In genomic region chr7:30159698-30160143, GRCh38 we compare ENCODE assay signal across 1 cellular context.
TF ChIP-seq lines count a peak whose summit lies in the region.

No MANE protein-coding gene starts in this region.

TF ChIP-seq in HepG2, 621 proteins besides CTCF, POLR2A, EP300 and RAD21 (continued from another document):
- TF ChIP-seq SKIL (CRISPR knock-in tag; IDR thresholded peaks at IDR 0.05; ENCODE audit: borderline replicate concordance), result peak; percentile 76
- no peak for TF ChIP-seq MTF2 (CRISPR knock-in tag; IDR thresholded peaks at IDR 0.05; ENCODE audit: borderline replicate concordance)
- no peak for TF ChIP-seq ZFX (CRISPR knock-in tag; IDR thresholded peaks at IDR 0.05; ENCODE audit: low read depth)
- no peak for TF ChIP-seq ZNF318 (CRISPR knock-in tag; IDR thresholded peaks at IDR 0.05)
- no peak for TF ChIP-seq KDM5B (CRISPR knock-in tag; IDR thresholded peaks at IDR 0.05; ENCODE audit: borderline replicate concordance)
- no peak for TF ChIP-seq ZNF232 (CRISPR knock-in tag; IDR thresholded peaks at IDR 0.05; ENCODE audit: borderline replicate concordance)
- TF ChIP-seq DR1 (CRISPR knock-in tag; IDR thresholded peaks at IDR 0.05), result no peak
- TF ChIP-seq ZNF17 (CRISPR knock-in tag; IDR thresholded peaks at IDR 0.05), result no peak
- TF ChIP-seq ZEB1 (IDR thresholded peaks at IDR 0.05; ENCODE audit: insufficient replicate concordance, low read depth), result no peak
- no peak for TF ChIP-seq KLF11 (CRISPR knock-in tag; IDR thresholded peaks at IDR 0.05)
- TF ChIP-seq ATF7-NPFF (CRISPR knock-in tag; IDR thresholded peaks at IDR 0.05; ENCODE audit: low read depth), result no peak
- TF ChIP-seq ZNF276 (CRISPR knock-in tag; IDR thresholded peaks at IDR 0.05; ENCODE audit: low read depth), result no peak
- TF ChIP-seq ZNF296 (CRISPR knock-in tag; conservative IDR thresholded peaks at IDR 0.05), result no peak
- TF ChIP-seq IRF2 (CRISPR knock-in tag; IDR thresholded peaks at IDR 0.05), result no peak
- TF ChIP-seq FOXC1 (CRISPR knock-in tag; IDR thresholded peaks at IDR 0.05; ENCODE audit: borderline replicate concordance), result no peak
- TF ChIP-seq FOXO4 (CRISPR knock-in tag; conservative IDR thresholded peaks at IDR 0.05), result no peak
- no peak for TF ChIP-seq BHLHE40 (IDR thresholded peaks at IDR 0.05; ENCODE audit: low read length)
- TF ChIP-seq RXRB (CRISPR knock-in tag; IDR thresholded peaks at IDR 0.05; ENCODE audit: borderline replicate concordance), result peak; percentile 83
- TF ChIP-seq HIC2 (CRISPR knock-in tag; IDR thresholded peaks at IDR 0.05; ENCODE audit: low read depth), result no peak; the same call in 1 of the 2 replicates
- TF ChIP-seq PHF20 (CRISPR knock-in tag; IDR thresholded peaks at IDR 0.05), result no peak
- no peak for TF ChIP-seq NONO (IDR thresholded peaks at IDR 0.05)
- TF ChIP-seq NONO (CRISPR knock-in tag; conservative IDR thresholded peaks at IDR 0.05), result no peak
- TF ChIP-seq ARNT (IDR thresholded peaks at IDR 0.05), result no peak
- TF ChIP-seq GATAD2A (CRISPR knock-in tag; IDR thresholded peaks at IDR 0.05), result peak; percentile 59
- TF ChIP-seq NFRKB (IDR thresholded peaks at IDR 0.05), result no peak
TF ChIP-seq in HepG2: peak in this region for 33.
